In the genomic region with DNA sequence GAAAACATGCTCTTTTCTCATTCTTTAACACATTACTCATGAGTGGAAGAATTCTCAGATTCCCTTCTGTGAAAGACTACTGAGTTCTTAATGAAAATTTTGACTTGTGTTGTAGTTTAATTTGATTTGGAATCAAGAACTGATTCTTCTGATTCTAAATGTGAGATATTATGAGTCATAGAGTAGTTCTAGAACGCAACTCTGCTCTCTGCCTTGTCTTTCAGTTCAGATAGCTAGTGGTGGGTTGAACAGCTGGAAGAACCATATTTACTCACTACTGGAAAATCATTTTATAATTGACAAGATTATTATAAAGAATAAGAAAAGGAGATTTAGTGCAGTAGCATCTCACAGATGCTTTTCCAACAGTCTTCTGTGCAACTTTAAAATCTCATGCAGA, we compare ENCODE assay signal across 1 cellular context.
TF ChIP-seq lines count a peak whose summit lies in the region.

No MANE protein-coding gene starts in this region.

TF ChIP-seq in IMR-90, 13 proteins besides CTCF, POLR2A, EP300 and RAD21:
- TF ChIP-seq, protein P1, sequence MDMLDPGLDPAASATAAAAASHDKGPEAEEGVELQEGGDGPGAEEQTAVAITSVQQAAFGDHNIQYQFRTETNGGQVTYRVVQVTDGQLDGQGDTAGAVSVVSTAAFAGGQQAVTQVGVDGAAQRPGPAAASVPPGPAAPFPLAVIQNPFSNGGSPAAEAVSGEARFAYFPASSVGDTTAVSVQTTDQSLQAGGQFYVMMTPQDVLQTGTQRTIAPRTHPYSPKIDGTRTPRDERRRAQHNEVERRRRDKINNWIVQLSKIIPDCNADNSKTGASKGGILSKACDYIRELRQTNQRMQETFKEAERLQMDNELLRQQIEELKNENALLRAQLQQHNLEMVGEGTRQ (IDR thresholded peaks at IDR 0.05; ENCODE audit: low read depth, low read length), result no peak
- TF ChIP-seq NFE2L2 (IDR thresholded peaks at IDR 0.05; ENCODE audit: low read depth, low read length) (no peak), CEBPB (IDR thresholded peaks at IDR 0.05; ENCODE audit: low read depth, low read length) (no peak), MAFK (IDR thresholded peaks at IDR 0.05; ENCODE audit: low read depth, low read length) (no peak), RFX5 (IDR thresholded peaks at IDR 0.05; ENCODE audit: low read depth, low read length) (no peak), SMC3 (IDR thresholded peaks at IDR 0.05; ENCODE audit: low read depth, low read length) (no peak), FOS (IDR thresholded peaks at IDR 0.05; ENCODE audit: low read depth, low read length) (no peak), BHLHE40 (IDR thresholded peaks at IDR 0.05; ENCODE audit: low read depth, low read length) (no peak), MXI1 (IDR thresholded peaks at IDR 0.05; ENCODE audit: borderline replicate concordance, low read depth, low read length) (no peak), RCOR1 (IDR thresholded peaks at IDR 0.05; ENCODE audit: insufficient replicate concordance, low read length) (no peak), MAZ (IDR thresholded peaks at IDR 0.05; ENCODE audit: borderline replicate concordance, low read depth, low read length) (no peak), CHD1 (IDR thresholded peaks at IDR 0.05; ENCODE audit: low read depth, low read length) (no peak)
- TF ChIP-seq, protein P2, sequence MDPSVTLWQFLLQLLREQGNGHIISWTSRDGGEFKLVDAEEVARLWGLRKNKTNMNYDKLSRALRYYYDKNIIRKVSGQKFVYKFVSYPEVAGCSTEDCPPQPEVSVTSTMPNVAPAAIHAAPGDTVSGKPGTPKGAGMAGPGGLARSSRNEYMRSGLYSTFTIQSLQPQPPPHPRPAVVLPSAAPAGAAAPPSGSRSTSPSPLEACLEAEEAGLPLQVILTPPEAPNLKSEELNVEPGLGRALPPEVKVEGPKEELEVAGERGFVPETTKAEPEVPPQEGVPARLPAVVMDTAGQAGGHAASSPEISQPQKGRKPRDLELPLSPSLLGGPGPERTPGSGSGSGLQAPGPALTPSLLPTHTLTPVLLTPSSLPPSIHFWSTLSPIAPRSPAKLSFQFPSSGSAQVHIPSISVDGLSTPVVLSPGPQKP (IDR thresholded peaks at IDR 0.05; ENCODE audit: borderline replicate concordance, low read depth, low read length), result no peak
